In the genomic region with DNA sequence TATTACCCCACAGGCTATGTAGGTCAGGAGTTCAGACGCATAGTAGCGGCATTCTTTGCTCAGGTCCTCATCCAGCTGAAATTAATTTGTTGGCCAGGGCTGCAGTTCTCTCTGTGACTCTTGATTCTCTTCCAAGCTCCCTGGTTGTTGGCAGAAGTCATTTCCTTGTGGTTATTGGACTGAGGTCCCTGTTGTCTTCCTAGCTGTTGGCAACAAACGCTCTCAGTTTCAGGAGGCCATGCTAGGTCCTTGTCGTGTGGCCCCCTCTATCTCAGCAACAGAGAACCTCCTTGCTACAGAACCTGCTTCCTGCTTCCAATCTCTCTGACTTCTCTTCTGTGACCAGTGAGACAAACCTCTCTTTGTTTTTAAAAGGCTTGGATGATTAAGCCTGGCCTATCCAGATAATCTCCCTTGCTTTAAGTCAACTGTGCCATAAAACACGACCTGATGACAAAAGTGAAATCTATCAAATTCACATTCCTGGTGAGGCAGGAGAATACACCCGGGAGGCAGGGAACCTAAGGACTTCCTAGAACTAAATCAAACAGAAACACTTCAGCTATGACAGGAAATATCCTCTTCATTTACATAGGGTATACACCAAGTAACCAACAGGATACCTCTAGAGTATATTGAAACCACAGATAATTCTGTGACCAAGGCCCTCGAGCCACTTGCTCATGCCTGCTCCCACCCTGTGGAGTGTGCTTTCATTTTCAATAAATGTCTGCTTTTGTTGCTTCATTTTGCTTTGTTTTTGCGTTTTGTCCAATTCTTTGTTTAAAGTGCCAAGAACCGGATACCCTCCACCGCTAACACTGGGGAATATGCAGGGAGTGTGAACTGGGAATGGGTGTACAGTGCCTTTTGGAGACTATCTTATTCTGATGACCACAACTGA, we compare ENCODE assay signal across 10 cellular contexts.
DNase-seq lines count a peak whose midpoint lies in the region; ATAC-seq and TF ChIP-seq lines count a peak whose summit lies in the region.
"Had no signal": no experiment of that assay in that cellular context is flagged by ENCODE, and none has a peak within 500 bp of the region (broad histone marks: within the 10 kb centered on the region; RNA-seq: fewer than 3 reads in every experiment).

No MANE protein-coding gene starts in this region.

- intact Hi-C loops in left ventricle myocardium inferior (cut with micrococcal nuclease): no loop called here

- H3K4me3 ChIP-seq in adipocyte (ENCODE audit: low read length): no peak overlapping the region
- H3K4me3 ChIP-seq in left ventricle myocardium inferior: no peak overlapping the region
- no peak overlapping the region for H3K4me3 ChIP-seq in mesendoderm (ENCODE audit: low read length)
- H3K4me3 ChIP-seq: SJCRH30 had no signal

- H4K5ac ChIP-seq in mesendoderm (ENCODE audit: low read length): no peak overlapping the region

- DNase-seq in NCI-H2081 (lab: John Stamatoyannopoulos, UW) (peak; percentile 1 to 52), NCI-H2081 treated with DMSO at 0.1 percent for 48 hours (lab: John Stamatoyannopoulos, UW) (no peak), adipocyte (ENCODE audit: low read depth) (peak; percentile 12), left ventricle myocardium inferior (no peak), stromal cell of bone marrow (ENCODE audit: low read depth) (peak; percentile 59), NCI-H1105 treated with DMSO at 0.1 percent for 48 hours (lab: John Stamatoyannopoulos, UW) (no peak), mesendoderm (no peak)
- DNase-seq: NCI-H1436 treated with DMSO at 0.1 percent for 48 hours had no signal

- no peaks in the 10 kb centered on the region for H3K9me3 ChIP-seq in adipocyte (ENCODE audit: control insufficient read depth, low read length)
- peaks cover 5% of the 10 kb centered on the region for H3K9me3 ChIP-seq in left ventricle myocardium inferior (replicated peaks)
- H3K9me3 ChIP-seq: SJCRH30 had no signal

- H3K4me2 ChIP-seq in mesendoderm (ENCODE audit: low read length): no peak overlapping the region

- H3K23ac ChIP-seq in mesendoderm (ENCODE audit: low read length): no peak overlapping the region

- WGBS in mesendoderm (ENCODE audit: extremely low coverage, insufficient coverage, low lambda C conversion rate): no CpG with 5 or more reads among the region's 10 CpGs

- TF ChIP-seq CTCF in left ventricle myocardium inferior (IDR thresholded peaks at IDR 0.05; ENCODE audit: borderline replicate concordance): no peak

- no peak for ATAC-seq in HG03432 (IDR thresholded peaks at IDR 0.05; ENCODE audit: unreplicated experiment)

- no peak overlapping the region for H2AK5ac ChIP-seq in mesendoderm (ENCODE audit: low read length)

- no peak overlapping the region for H3K18ac ChIP-seq in mesendoderm (ENCODE audit: low read length)

- H3K4ac ChIP-seq in mesendoderm (ENCODE audit: low read depth, low read length): no peak overlapping the region

- H3K4me1 ChIP-seq in adipocyte (ENCODE audit: control insufficient read depth, insufficient read depth, low read length) (no peaks in the 10 kb centered on the region), left ventricle myocardium inferior (peaks cover 7% of the 10 kb centered on the region), mesendoderm (ENCODE audit: control insufficient read depth, low read depth, low read length) (no peaks in the 10 kb centered on the region)

- no peak overlapping the region for H3K9ac ChIP-seq in adipocyte (ENCODE audit: low read length)
- no peak overlapping the region for H3K9ac ChIP-seq in mesendoderm (ENCODE audit: low read length)

- H3K36me3 ChIP-seq in adipocyte (ENCODE audit: control insufficient read depth, insufficient read depth, low read length, severe bottlenecking): no peaks in the 10 kb centered on the region
- H3K36me3 ChIP-seq in left ventricle myocardium inferior: no peaks in the 10 kb centered on the region
- H3K36me3 ChIP-seq in mesendoderm (ENCODE audit: control insufficient read depth, insufficient read depth, low read length): no peaks in the 10 kb centered on the region
- H3K36me3 ChIP-seq: SJCRH30 had no signal

- no peaks in the 10 kb centered on the region for H3K79me1 ChIP-seq in mesendoderm (ENCODE audit: low read length)

- H3K56ac ChIP-seq in mesendoderm (ENCODE audit: low read length): no peak overlapping the region

- H3K27me3 ChIP-seq in adipocyte (replicated peaks; ENCODE audit: control insufficient read depth, insufficient read depth, low read length) (no peaks in the 10 kb centered on the region), left ventricle myocardium inferior (ENCODE audit: low read depth) (no peaks in the 10 kb centered on the region), mesendoderm (ENCODE audit: insufficient read depth, low read length, poor library complexity) (no peaks in the 10 kb centered on the region)
- H3K27me3 ChIP-seq: SJCRH30 had no signal

- no peak overlapping the region for H2BK5ac ChIP-seq in mesendoderm (ENCODE audit: low read length)

- H4K8ac ChIP-seq in mesendoderm (ENCODE audit: low read depth, low read length): no peak overlapping the region

- H3K79me2 ChIP-seq in mesendoderm (ENCODE audit: control insufficient read depth, insufficient read depth, low read length): no peaks in the 10 kb centered on the region

- peak overlapping the region; percentile 65 for H3K27ac ChIP-seq in left ventricle myocardium inferior (replicated peaks)
- H3K27ac ChIP-seq in mesendoderm (ENCODE audit: low read depth, low read length): no peak overlapping the region
- H3K27ac ChIP-seq: SJCRH30 had no signal

- H2BK15ac ChIP-seq in mesendoderm (replicated peaks; ENCODE audit: low read depth): no peak overlapping the region

- H2BK120ac ChIP-seq in mesendoderm (ENCODE audit: low read depth, low read length): no peak overlapping the region

Comparison
In these comparisons a context has a peak if more than half of its experiments do, and no peak if none do; other contexts are left out.
1. DNase-seq: peak in NCI-H2081 (2 of 2), adipocyte (single experiment) and stromal cell of bone marrow (single experiment); none in NCI-H2081 treated with DMSO at 0.1 percent for 48 hours (single experiment), left ventricle myocardium inferior (single experiment), NCI-H1105 treated with DMSO at 0.1 percent for 48 hours (single experiment) and mesendoderm (single experiment).